In genomic region chr3:134126153-134126552, GRCh38 we compare ENCODE assay signal across 17 cellular contexts.
A peak's percentile ranks its signal among the peaks of the same experiment; 100 is the strongest.
DNase-seq lines count a peak whose midpoint lies in the region; ATAC-seq, FAIRE-seq and TF ChIP-seq lines count a peak whose summit lies in the region.
"Had no signal": no experiment of that assay in that cellular context is flagged by ENCODE, and none has a peak within 500 bp of the region (broad histone marks: within the 10 kb centered on the region; RNA-seq: fewer than 3 reads in every experiment).

No MANE protein-coding gene starts in this region.

- no peaks in the 10 kb centered on the region for H3K27me3 ChIP-seq in HCT116 (ENCODE audit: insufficient read depth, low read length)
- H3K27me3 ChIP-seq in naive thymus-derived CD4-positive, alpha-beta T cell (ENCODE audit: control insufficient read depth in 2 of 2, insufficient read depth in 2 of 2, low read length in 2 of 2) = no peaks in the 10 kb centered on the region
- H3K27me3 ChIP-seq: tibial nerve had no signal

- H3K36me3 ChIP-seq in HCT116 (ENCODE audit: control insufficient read depth in 1 of 2, insufficient read depth in 2 of 2, low read length in 2 of 2) = no peaks in the 10 kb centered on the region
- H3K36me3 ChIP-seq in naive thymus-derived CD4-positive, alpha-beta T cell (ENCODE audit: control insufficient read depth in 2 of 3, insufficient read depth in 3 of 3, low read length in 3 of 3) = no peaks in the 10 kb centered on the region

- no peaks in the 10 kb centered on the region for H4K20me1 ChIP-seq in HCT116 (ENCODE audit: insufficient read depth)

- no peaks in the 10 kb centered on the region for H3K9me2 ChIP-seq in HCT116 (ENCODE audit: insufficient read depth)

- CTCF ChIA-PET in HCT116 (lab: Charles Lee) = no interaction called here
- CTCF ChIA-PET in naive thymus-derived CD4-positive, alpha-beta T cell (lab: Charles Lee) = no interaction called here

- H3K27ac ChIP-seq in HCT116 (ENCODE audit: low read depth, low read length) = no peak overlapping the region
- no peak overlapping the region for H3K27ac ChIP-seq in naive thymus-derived CD4-positive, alpha-beta T cell (ENCODE audit: low read depth, low read length)
- H3K27ac ChIP-seq: tibial nerve had no signal

- no peak for TF ChIP-seq POLR2A in HCT116 (IDR thresholded peaks at IDR 0.05; ENCODE audit: borderline replicate concordance, extremely low read depth, insufficient read depth, insufficient read length)

- no peaks in the 10 kb centered on the region for H3K27me3 Mint-ChIP-seq in naive thymus-derived CD4-positive, alpha-beta T cell

- POLR2A ChIA-PET in HCT116 (lab: Charles Lee) = no interaction called here
- POLR2A ChIA-PET in naive thymus-derived CD4-positive, alpha-beta T cell (lab: Charles Lee) = no interaction called here

- peak; percentile 9 for TF ChIP-seq CTCF in D721Med (IDR thresholded peaks at IDR 0.05; ENCODE audit: insufficient read depth, missing control alignments)
- TF ChIP-seq CTCF in HCT116 (IDR thresholded peaks at IDR 0.05 in 2 of 3, conservative IDR thresholded peaks at IDR 0.05 in 1 of 3; ENCODE audit: borderline replicate concordance in 1 of 3, insufficient read depth in 1 of 3, low read depth in 2 of 3, low read length in 2 of 3) = peak; percentile 31 to 45 (median 43); a peak in 4 of 6 replicates
- TF ChIP-seq CTCF in fibroblast of villous mesenchyme (IDR thresholded peaks at IDR 0.05; ENCODE audit: insufficient read depth, low read depth, low read length) = peak; percentile 38

- peaks cover 5 to 41% (median 22%) of the 10 kb centered on the region in 11 donors for H3K9me3 Mint-ChIP-seq in naive thymus-derived CD4-positive, alpha-beta T cell

- H3K4me3 Mint-ChIP-seq in naive thymus-derived CD4-positive, alpha-beta T cell = no peak overlapping the region
- H3K4me3 Mint-ChIP-seq: CD8-positive, alpha-beta T cell; dendritic cell treated with granulocyte-macrophage colony-stimulating factor and Interleukin-4, amounts not matched to agents 40 ng/mL and 50 ng/mL, for 4 days; naive thymus-derived CD8-positive, alpha-beta T cell had no signal

- peak; percentile 43 for TF ChIP-seq RAD21 in HCT116 (IDR thresholded peaks at IDR 0.05; ENCODE audit: low read depth)

- ATAC-seq in HCT116 (peak; percentile 60), HG03354 (IDR thresholded peaks at IDR 0.05; ENCODE audit: poor library complexity, severe bottlenecking, unreplicated experiment) (no peak), GM18867 (IDR thresholded peaks at IDR 0.05; ENCODE audit: unreplicated experiment) (no peak), HG02938 (IDR thresholded peaks at IDR 0.05; ENCODE audit: unreplicated experiment) (no peak)
- no peak for ATAC-seq in naive thymus-derived CD4-positive, alpha-beta T cell
- ATAC-seq: CD8-positive, alpha-beta T cell; left ventricle myocardium superior; naive thymus-derived CD8-positive, alpha-beta T cell had no signal

- H3K4me1 ChIP-seq in HCT116 (ENCODE audit: control insufficient read depth in 1 of 2, insufficient read depth in 2 of 2, low read length in 2 of 2) = no peaks in the 10 kb centered on the region
- H3K4me1 ChIP-seq in naive thymus-derived CD4-positive, alpha-beta T cell (ENCODE audit: control insufficient read depth in 2 of 2, insufficient read depth in 2 of 2, low read length in 2 of 2) = no peaks in the 10 kb centered on the region
- H3K4me1 ChIP-seq: tibial nerve had no signal

- peaks cover 0 to 4% of the 10 kb centered on the region in 2 experiments; a peak in 2 of 4 replicates for H3K9me3 ChIP-seq in HCT116 (ENCODE audit: control insufficient read depth in 1 of 2, insufficient read depth in 1 of 2, low read depth in 1 of 2, low read length in 2 of 2)
- H3K9me3 ChIP-seq in naive thymus-derived CD4-positive, alpha-beta T cell (ENCODE audit: control insufficient read depth in 2 of 3, low read length in 3 of 3) = peaks cover 0 to 13% (median 5%) of the 10 kb centered on the region in 3 experiments

- no peak overlapping the region for H2AFZ ChIP-seq in HCT116 (ENCODE audit: low read depth, low read length, poor library complexity, severe bottlenecking)

- intact Hi-C loops in HCT116 (cut with micrococcal nuclease) = no loop called here
- intact Hi-C loops in naive thymus-derived CD4-positive, alpha-beta T cell (cut with micrococcal nuclease) = no loop called here

- in situ Hi-C loops in SK-MEL-5 (cut with HindIII; ENCODE audit: low pct_unique_long_range_greater_than_20kb, low sequenced_read_pairs) = no loop called here

- RAD21 ChIA-PET in HCT116 (lab: Charles Lee; ENCODE audit: low non-redundant PET in 1 of 2, low total read pairs in 2 of 2, uncharacterized antibody in 2 of 2, unreplicated experiment in 2 of 2) = no interaction called here

- no peak for FAIRE-seq in D721Med (lab: Jason Lieb, UNC)

- no TSS peak for BruUV-seq in HCT116 (replicated peaks; lab: Mats Ljungman, UMichigan)

- no peaks in the 10 kb centered on the region for H3K79me2 ChIP-seq in HCT116 (ENCODE audit: insufficient read depth, low read length)

- no peak overlapping the region for H3K9ac ChIP-seq in HCT116 (ENCODE audit: low read length)

- no peak for DNase-seq in D721Med (ENCODE audit: insufficient read length, low spot score)
- DNase-seq in HCT116 (ENCODE audit: low read depth, low spot score) = no peak
- peak; percentile 26 for DNase-seq in SK-MEL-5 (ENCODE audit: low read depth, low spot score)
- no peak for DNase-seq in fibroblast of villous mesenchyme (ENCODE audit: low read depth)
- DNase-seq in naive thymus-derived CD4-positive, alpha-beta T cell = no peak
- DNase-seq: activated effector memory CD4-positive, alpha-beta T cell treated with anti-CD3 and anti-CD28 coated beads, Interleukin-2, amount 50 U/mL, for 16 hours; CD8-positive, alpha-beta T cell; GOT3; left ventricle myocardium superior; naive thymus-derived CD8-positive, alpha-beta T cell; NCI-H82; SHP77 had no signal

- H3K4me1 Mint-ChIP-seq in naive thymus-derived CD4-positive, alpha-beta T cell = no peaks in the 10 kb centered on the region
- H3K4me1 Mint-ChIP-seq: naive thymus-derived CD8-positive, alpha-beta T cell had no signal

- H3K36me3 Mint-ChIP-seq in naive thymus-derived CD4-positive, alpha-beta T cell = peaks cover 0 to 43% (median 22%) of the 10 kb centered on the region in 5 donors

- no peak overlapping the region for H3K27ac Mint-ChIP-seq in naive thymus-derived CD4-positive, alpha-beta T cell
- H3K27ac Mint-ChIP-seq: CD8-positive, alpha-beta T cell; dendritic cell treated with granulocyte-macrophage colony-stimulating factor and Interleukin-4, amounts not matched to agents 40 ng/mL and 50 ng/mL, for 4 days; naive thymus-derived CD8-positive, alpha-beta T cell had no signal

- no peak overlapping the region for H3K4me3 ChIP-seq in HCT116 (replicated peaks in 1 of 2; ENCODE audit: low read depth in 1 of 2, low read length in 2 of 2)
- no peak overlapping the region for H3K4me3 ChIP-seq in fibroblast of villous mesenchyme (ENCODE audit: low read depth, low read length)
- no peak overlapping the region for H3K4me3 ChIP-seq in naive thymus-derived CD4-positive, alpha-beta T cell (ENCODE audit: low read length)
- H3K4me3 ChIP-seq: tibial nerve had no signal

- no peak overlapping the region for H3K4me2 ChIP-seq in HCT116 (ENCODE audit: low read length)

TF ChIP-seq in HCT116, 20 proteins besides CTCF, POLR2A, EP300 and RAD21:
- TF ChIP-seq TCF7L2 (IDR thresholded peaks at IDR 0.05; ENCODE audit: borderline replicate concordance, extremely low read depth, insufficient read depth, insufficient read length) (no peak), CEBPB (IDR thresholded peaks at IDR 0.05; ENCODE audit: low read depth) (no peak), FOSL1 (IDR thresholded peaks at IDR 0.05; ENCODE audit: low read depth) (no peak), EGR1 (IDR thresholded peaks at IDR 0.05; ENCODE audit: low read depth) (no peak), POLR2AphosphoS5 (IDR thresholded peaks at IDR 0.05; ENCODE audit: low read depth, low read length) (no peak), REST (IDR thresholded peaks at IDR 0.05; ENCODE audit: low read depth) (no peak), JUND (IDR thresholded peaks at IDR 0.05) (no peak)
TF ChIP-seq in HCT116: peak in this region for 0.
